Comparison of ENCODE assay signal across 8 cellular contexts in the genomic region with DNA sequence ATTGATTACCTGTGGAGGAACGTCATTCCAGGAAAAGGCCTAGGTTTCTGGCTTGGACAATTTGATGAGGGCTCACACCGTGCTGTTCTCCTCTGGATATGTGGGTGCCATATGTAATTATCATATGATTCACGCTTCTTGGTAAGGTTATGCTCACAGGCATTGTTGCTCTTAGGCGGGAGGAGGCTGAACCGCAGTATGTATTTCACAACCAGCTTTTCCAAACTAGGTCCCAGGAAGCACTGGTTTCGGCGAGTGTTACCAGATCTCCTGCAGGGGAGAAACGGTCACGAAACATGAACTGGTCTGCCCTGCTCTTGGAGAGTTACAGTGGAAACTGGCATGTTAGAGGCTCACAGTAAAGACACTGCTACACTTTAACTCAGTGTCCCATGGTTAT. TPM values are rescaled to one million over a fixed set of nuclear protein-coding genes. Genes with fewer than 3 reads are reported as not detected.
DNase-seq lines count a peak whose midpoint lies in the region; ATAC-seq and TF ChIP-seq lines count a peak whose summit lies in the region.

No MANE protein-coding gene starts in this region.

- no peaks in the 10 kb centered on the region for H3K36me3 ChIP-seq in mesendoderm (ENCODE audit: control insufficient read depth, insufficient read depth, low read length)
- no peaks in the 10 kb centered on the region for H3K36me3 ChIP-seq in uterus

- no peaks in the 10 kb centered on the region for H3K79me1 ChIP-seq in mesendoderm (ENCODE audit: low read length)

- no peaks in the 10 kb centered on the region for H3K9me3 ChIP-seq in uterus

- H3K4me2 ChIP-seq in mesendoderm (ENCODE audit: low read length) = peak overlapping the region; percentile 90

- intact Hi-C loops in Right ventricle myocardium superior (cut with DNase I) = loop anchor here (2.0 to 10.0 kb wide), 2 partner anchors 84 to 136 kb away; no protein-coding TSS in a partner anchor
- intact Hi-C loops in cardiac septum (cut with DNase I) = loop anchor here (10.0 kb wide), 1 partner anchor 146 kb away; no protein-coding TSS in a partner anchor
- intact Hi-C loops in uterus (cut with DNase I; ENCODE audit: low total_unique reads) = no loop called here

- H2BK120ac ChIP-seq in mesendoderm (ENCODE audit: low read depth, low read length) = no peak overlapping the region

- no peak overlapping the region for H3K27ac ChIP-seq in mesendoderm (ENCODE audit: low read depth, low read length)
- peak overlapping the region; percentile 58 to 63 for H3K27ac ChIP-seq in uterus

- DNase-seq in Right ventricle myocardium superior (no peak), cardiac septum (ENCODE audit: low spot score) (no peak), cardiac fibroblast (ENCODE audit: low read depth in 2 of 2) (peak; percentile 31 to 36), mesendoderm (no peak), uterus (no peak), dedifferentiated amniotic fluid mesenchymal stem cell (ENCODE audit: extremely low spot score) (no peak)

- peak overlapping the region; percentile 49 for H3K56ac ChIP-seq in mesendoderm (ENCODE audit: low read length)

- ATAC-seq in Right ventricle myocardium superior (ENCODE audit: poor library complexity) (peak; percentile 1), GM18517 (IDR thresholded peaks at IDR 0.05; ENCODE audit: unreplicated experiment) (no peak), HG02678 (IDR thresholded peaks at IDR 0.05; ENCODE audit: unreplicated experiment) (no peak)

- TF ChIP-seq POLR2A in uterus (IDR thresholded peaks at IDR 0.05) = no peak

- H4K8ac ChIP-seq in mesendoderm (ENCODE audit: low read depth, low read length) = no peak overlapping the region

- peaks cover 5% of the 10 kb centered on the region for H3K4me1 ChIP-seq in mesendoderm (ENCODE audit: control insufficient read depth, low read depth, low read length)
- no peaks in the 10 kb centered on the region for H3K4me1 ChIP-seq in uterus

- no peak overlapping the region for H2AK5ac ChIP-seq in mesendoderm (ENCODE audit: low read length)

- peak overlapping the region; percentile 74 for H3K9ac ChIP-seq in mesendoderm (ENCODE audit: low read length)

- no peak overlapping the region for H2BK15ac ChIP-seq in mesendoderm (replicated peaks; ENCODE audit: low read depth)

- no peak overlapping the region for H4K5ac ChIP-seq in mesendoderm (ENCODE audit: low read length)

- H3K18ac ChIP-seq in mesendoderm (ENCODE audit: low read length) = no peak overlapping the region

- TF ChIP-seq CTCF in cardiac fibroblast (IDR thresholded peaks at IDR 0.05; ENCODE audit: low read depth, low read length) (no peak), uterus (IDR thresholded peaks at IDR 0.05) (no peak)

- H3K27me3 ChIP-seq in mesendoderm (ENCODE audit: insufficient read depth, low read length, poor library complexity) (no peaks in the 10 kb centered on the region), uterus (no peaks in the 10 kb centered on the region)

- no peak overlapping the region for H3K4ac ChIP-seq in mesendoderm (ENCODE audit: low read depth, low read length)

- no peaks in the 10 kb centered on the region for H3K79me2 ChIP-seq in mesendoderm (ENCODE audit: control insufficient read depth, insufficient read depth, low read length)

- H2BK5ac ChIP-seq in mesendoderm (ENCODE audit: low read length) = no peak overlapping the region

- H3K23ac ChIP-seq in mesendoderm (ENCODE audit: low read length) = no peak overlapping the region

- WGBS in mesendoderm (ENCODE audit: extremely low coverage, insufficient coverage, low lambda C conversion rate) = no CpG with 5 or more reads among the region's 9 CpGs

- peak overlapping the region in 1 of 2 donors; percentile 49 for H3K4me3 ChIP-seq in cardiac fibroblast (replicated peaks in 1 of 2; ENCODE audit: low read depth in 2 of 2, low read length in 2 of 2)
- no peak overlapping the region for H3K4me3 ChIP-seq in mesendoderm (ENCODE audit: low read length)
- peak overlapping the region; percentile 39 to 48 for H3K4me3 ChIP-seq in uterus

RNA-seq across cellular contexts. Expression of gene FAM50B, which starts 0.8 kb away (rescaled TPM):
- total RNA-seq in Right ventricle myocardium superior (28.9 TPM), cardiac septum (18.2 TPM), uterus (10 to 100 TPM in 3 of 4 donors, 1 to 10 TPM in 1; 1.8 to 25.4 (median 12.2) TPM)
- polyA plus RNA-seq in mesendoderm (2013, experiment 1 of 2) = 2.5 TPM
- 2.2 TPM for polyA plus RNA-seq in mesendoderm (2013, experiment 2 of 2)

Comparison
In these comparisons a context has a peak if more than half of its experiments do, and no peak if none do; other contexts are left out.
1. DNase-seq: peak in cardiac fibroblast (2 of 2); none in Right ventricle myocardium superior (single experiment), cardiac septum (single experiment), mesendoderm (single experiment), uterus (0 of 2) and dedifferentiated amniotic fluid mesenchymal stem cell (single experiment).